In the genomic region with DNA sequence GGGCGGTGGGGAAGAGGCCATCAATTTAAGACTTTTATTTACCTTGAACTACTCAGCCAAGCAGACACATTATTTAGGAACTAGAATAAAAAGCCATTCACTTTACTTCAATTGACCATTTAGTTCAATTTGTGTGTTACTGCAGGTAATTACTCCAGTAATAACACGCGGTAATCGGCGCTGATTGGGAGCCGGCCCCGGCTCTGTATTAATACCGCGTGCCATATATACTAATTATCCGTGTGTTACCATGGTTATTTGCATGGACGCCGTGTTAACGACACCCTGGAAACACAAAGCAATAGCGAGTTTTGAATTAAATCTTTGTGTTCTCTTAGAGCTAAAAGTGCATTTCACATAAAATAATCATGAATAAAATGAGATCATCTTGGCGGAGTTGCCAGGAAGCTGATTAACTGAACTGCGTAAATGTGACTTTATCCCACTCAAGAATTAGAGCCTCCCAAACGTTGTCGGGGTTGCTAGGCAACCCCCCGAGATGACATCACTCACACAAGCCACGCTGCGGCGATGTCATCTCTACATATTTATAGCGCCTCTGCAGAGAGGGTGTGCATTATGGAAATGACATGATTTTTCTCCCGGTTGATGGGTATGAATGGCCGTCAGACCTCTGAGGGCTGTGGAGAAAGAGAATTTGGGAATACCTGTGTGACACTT, we compare ENCODE assay signal across 10 cellular contexts. TPM values are rescaled to one million over a fixed set of nuclear protein-coding genes. Genes with fewer than 3 reads are reported as not detected.
A peak's percentile ranks its signal among the peaks of the same experiment; 100 is the strongest.
DNase-seq lines count a peak whose midpoint lies in the region; ATAC-seq lines count a peak whose summit lies in the region.
"Had no signal": no experiment of that assay in that cellular context is flagged by ENCODE, and none has a peak within 500 bp of the region (broad histone marks: within the 10 kb centered on the region; RNA-seq: fewer than 3 reads in every experiment).

No MANE protein-coding gene starts in this region.

- H3K4me1 Mint-ChIP-seq in activated T-cell treated with anti-CD3 and anti-CD28 coated beads, Interleukin-2, amount 50 U/mL, for 4 hours (ENCODE audit: low read depth), result no peaks in the 10 kb centered on the region

- H3K4me1 ChIP-seq in BLaER1 treated with 17β-estradiol and CSF1 and Interleukin-3, amounts not matched to agents 10 nM and 100 nM, result peaks cover 7 to 61% (median 57%) of the 10 kb centered on the region in 10 experiments

- ATAC-seq in HG03521 (IDR thresholded peaks at IDR 0.05; ENCODE audit: unreplicated experiment), result no peak
- no peak for ATAC-seq in activated T-cell treated with anti-CD3 and anti-CD28 coated beads, Interleukin-2, amount 50 U/mL, for 4 hours
- no peak for ATAC-seq in HG02970 (IDR thresholded peaks at IDR 0.05; ENCODE audit: low FRiP score, unreplicated experiment)

- peak overlapping the region in 8 of 11 experiments; percentile 6 to 72 (median 46); a peak in 9 of 22 replicates for H3K27ac ChIP-seq in BLaER1 treated with 17β-estradiol and CSF1 and Interleukin-3, amounts not matched to agents 10 nM and 100 nM

- DNase-seq in NCI-H2107 (lab: John Stamatoyannopoulos, UW) (peak; percentile 22), dermis microvascular lymphatic vessel endothelial cell (ENCODE audit: low read depth in 2 of 2) (peak; percentile 66 to 71), middle frontal gyrus (ENCODE audit: extremely low spot score, low spot score) (peak; percentile 75)
- no peak for DNase-seq in activated CD4-positive, alpha-beta T cell treated with anti-CD3 and anti-CD28 coated beads, Interleukin-2, amount 50 U/mL, for 48 hours
- DNase-seq in activated T-cell treated with anti-CD3 and anti-CD28 coated beads, Interleukin-2, amount 50 U/mL, for 4 hours, result no peak
- DNase-seq: SIG-M5 had no signal

- H3K4me3 ChIP-seq in BLaER1 treated with 17β-estradiol and CSF1 and Interleukin-3, amounts not matched to agents 10 nM and 100 nM, result no peak overlapping the region

- no peaks in the 10 kb centered on the region for H3K36me3 Mint-ChIP-seq in activated T-cell treated with anti-CD3 and anti-CD28 coated beads, Interleukin-2, amount 50 U/mL, for 4 hours (ENCODE audit: insufficient read depth)

- H3K9me3 ChIP-seq in BLaER1 treated with 17β-estradiol and CSF1 and Interleukin-3, amounts not matched to agents 10 nM and 100 nM (replicated peaks in 1 of 11), result peaks cover 27 to 43% (median 33%) of the 10 kb centered on the region in 11 experiments

- H3K27me3 ChIP-seq in BLaER1 treated with 17β-estradiol and CSF1 and Interleukin-3, amounts not matched to agents 10 nM and 100 nM, result no peaks in the 10 kb centered on the region

- H3K36me3 ChIP-seq in BLaER1 treated with 17β-estradiol and CSF1 and Interleukin-3, amounts not matched to agents 10 nM and 100 nM, result peaks cover 0 to 7% (median 0%) of the 10 kb centered on the region in 11 experiments; a peak in 4 of 22 replicates

- H3K9me3 Mint-ChIP-seq in activated T-cell treated with anti-CD3 and anti-CD28 coated beads, Interleukin-2, amount 50 U/mL, for 4 hours, result peaks cover 6% of the 10 kb centered on the region

- H3K4me3 Mint-ChIP-seq in activated T-cell treated with anti-CD3 and anti-CD28 coated beads, Interleukin-2, amount 50 U/mL, for 4 hours, result no peak overlapping the region

- no peak overlapping the region for H3K9ac ChIP-seq in BLaER1 treated with 17β-estradiol and CSF1 and Interleukin-3, amounts not matched to agents 10 nM and 100 nM

- H4K20me1 ChIP-seq in BLaER1 treated with 17β-estradiol and CSF1 and Interleukin-3, amounts not matched to agents 10 nM and 100 nM, result no peaks in the 10 kb centered on the region

- H3K4me2 ChIP-seq in BLaER1 treated with 17β-estradiol and CSF1 and Interleukin-3, amounts not matched to agents 10 nM and 100 nM, result peak overlapping the region; percentile 13 to 74 (median 67); a peak in 19 of 22 replicates

- peaks cover 3% of the 10 kb centered on the region for H3K27me3 Mint-ChIP-seq in activated T-cell treated with anti-CD3 and anti-CD28 coated beads, Interleukin-2, amount 50 U/mL, for 4 hours (ENCODE audit: low read depth)

RNA-seq across cellular contexts. Expression of a gene that starts 41.4 kb away (rescaled TPM):
- not detected in 2 replicates for total RNA-seq in dermis microvascular lymphatic vessel endothelial cell
- total RNA-seq in activated T-cell treated with anti-CD3 and anti-CD28 coated beads, Interleukin-2, amount 50 U/mL, for 4 hours, result 10 to 100 TPM; 35.6 to 48.6 (median 43.2) TPM
- total RNA-seq: bronchial epithelial cell had no signal

Comparison
In these comparisons a context has a peak if more than half of its experiments do, and no peak if none do; other contexts are left out.
1. DNase-seq: peak in NCI-H2107 (single experiment), dermis microvascular lymphatic vessel endothelial cell (2 of 2) and middle frontal gyrus (single experiment); none in activated CD4-positive, alpha-beta T cell treated with anti-CD3 and anti-CD28 coated beads, Interleukin-2, amount 50 U/mL, for 48 hours (0 of 2) and activated T-cell treated with anti-CD3 and anti-CD28 coated beads, Interleukin-2, amount 50 U/mL, for 4 hours (single experiment).
2. RNA of a gene that starts 41.4 kb away (total RNA-seq): 35.6 to 48.6 TPM in activated T-cell treated with anti-CD3 and anti-CD28 coated beads, Interleukin-2, amount 50 U/mL, for 4 hours; not detected in dermis microvascular lymphatic vessel endothelial cell; every median in the first group is over 10 times any median in the second.